8 cellular contexts compared by ENCODE assay signal in the genomic region with DNA sequence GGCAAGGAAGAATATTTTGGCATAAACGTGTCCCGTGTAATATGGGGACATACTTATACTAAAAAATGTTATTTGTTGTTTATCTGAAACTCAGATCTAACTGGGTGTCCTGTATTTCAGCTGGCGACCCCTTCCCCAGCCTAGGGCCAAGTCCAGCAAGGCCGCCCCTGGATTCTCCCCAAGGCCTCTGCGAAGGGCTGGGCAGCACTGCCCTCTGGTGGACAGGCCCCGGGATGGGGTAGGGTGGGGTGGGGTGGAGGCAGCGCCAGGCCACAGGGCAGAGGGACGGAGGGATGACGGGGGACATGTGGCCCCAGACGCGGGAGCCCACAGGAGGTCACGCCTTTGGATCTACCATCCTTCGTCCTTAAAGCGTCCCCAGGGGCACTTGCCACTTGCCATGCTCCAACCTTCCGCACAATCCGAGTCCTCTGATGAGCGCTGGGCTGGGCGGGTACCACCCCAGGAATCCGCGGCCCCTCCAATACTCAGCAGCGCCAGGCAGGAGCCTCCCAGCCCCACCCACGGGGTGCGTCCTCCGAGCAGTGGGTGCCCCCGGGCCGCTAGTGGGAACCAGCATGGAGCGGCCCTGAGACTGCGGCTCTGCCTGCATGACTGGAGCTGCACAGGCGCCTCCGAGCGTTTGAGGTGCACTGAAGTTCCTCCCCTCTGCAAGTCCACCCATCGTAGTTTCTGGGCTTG.
DNase-seq lines count a peak whose midpoint lies in the region; ATAC-seq and TF ChIP-seq lines count a peak whose summit lies in the region.

No MANE protein-coding gene starts in this region.

- H4K20me1 ChIP-seq in OCI-LY3 (ENCODE audit: insufficient read depth, low read length), result no peaks in the 10 kb centered on the region

- no peak overlapping the region for H3K27ac Mint-ChIP-seq in memory B cell

- H3K9me3 ChIP-seq in OCI-LY3 (ENCODE audit: insufficient read depth, low read length), result no peaks in the 10 kb centered on the region

- TF ChIP-seq CTCF in OCI-LY3 (IDR thresholded peaks at IDR 0.05; ENCODE audit: low read depth, low read length) (peak; percentile 58), choroid plexus epithelial cell (conservative IDR thresholded peaks at IDR 0.05; ENCODE audit: low read depth, low read length) (peak; percentile 80)

- H3K4me1 Mint-ChIP-seq in memory B cell, result peaks cover 10% of the 10 kb centered on the region

- no peak overlapping the region for H3K4me2 ChIP-seq in OCI-LY3 (ENCODE audit: low read length)

- H3K36me3 Mint-ChIP-seq in memory B cell, result no peaks in the 10 kb centered on the region

- no peaks in the 10 kb centered on the region for H3K79me2 ChIP-seq in OCI-LY3 (ENCODE audit: low read length)

- peaks cover 23% of the 10 kb centered on the region for H3K27me3 Mint-ChIP-seq in memory B cell

- peak; percentile 62 for ATAC-seq in memory B cell (ENCODE audit: low read depth)
- no peak for ATAC-seq in GM21825 (IDR thresholded peaks at IDR 0.05; ENCODE audit: unreplicated experiment)
- ATAC-seq in GM21717 (IDR thresholded peaks at IDR 0.05; ENCODE audit: unreplicated experiment), result no peak

- H3K4me1 ChIP-seq in OCI-LY3 (ENCODE audit: low read length), result peaks cover 41% of the 10 kb centered on the region

- no peaks in the 10 kb centered on the region for H3K9me3 Mint-ChIP-seq in memory B cell

- DNase-seq in 8988T (peak; percentile 97), ELR (ENCODE audit: low read depth) (peak; percentile 67), choroid plexus epithelial cell (ENCODE audit: low read depth) (peak; percentile 43), memory B cell (ENCODE audit: low spot score in 2 of 2) (no peak), cerebellar cortex (ENCODE audit: low spot score) (no peak)

- no peak overlapping the region for H2AFZ ChIP-seq in OCI-LY3 (ENCODE audit: low read depth, low read length)

- H3K36me3 ChIP-seq in OCI-LY3 (replicated peaks; ENCODE audit: low read depth, low read length), result no peaks in the 10 kb centered on the region

- H3K4me3 Mint-ChIP-seq in memory B cell, result no peak overlapping the region

- no peak overlapping the region for H3K27ac ChIP-seq in OCI-LY3 (ENCODE audit: low read length)

- H3K27me3 ChIP-seq in OCI-LY3 (ENCODE audit: low read depth, low read length), result peaks cover 30% of the 10 kb centered on the region

- no peak overlapping the region for H3K9ac ChIP-seq in OCI-LY3 (ENCODE audit: low read length)

- H3K4me3 ChIP-seq in OCI-LY3 (ENCODE audit: low read length) (no peak overlapping the region), choroid plexus epithelial cell (ENCODE audit: low read depth, low read length) (no peak overlapping the region)

Comparison
In these comparisons a context has a peak if more than half of its experiments do, and no peak if none do; other contexts are left out.
1. DNase-seq: peak in 8988T (single experiment), ELR (single experiment) and choroid plexus epithelial cell (single experiment); none in memory B cell (0 of 2) and cerebellar cortex (single experiment).